In the genomic region with DNA sequence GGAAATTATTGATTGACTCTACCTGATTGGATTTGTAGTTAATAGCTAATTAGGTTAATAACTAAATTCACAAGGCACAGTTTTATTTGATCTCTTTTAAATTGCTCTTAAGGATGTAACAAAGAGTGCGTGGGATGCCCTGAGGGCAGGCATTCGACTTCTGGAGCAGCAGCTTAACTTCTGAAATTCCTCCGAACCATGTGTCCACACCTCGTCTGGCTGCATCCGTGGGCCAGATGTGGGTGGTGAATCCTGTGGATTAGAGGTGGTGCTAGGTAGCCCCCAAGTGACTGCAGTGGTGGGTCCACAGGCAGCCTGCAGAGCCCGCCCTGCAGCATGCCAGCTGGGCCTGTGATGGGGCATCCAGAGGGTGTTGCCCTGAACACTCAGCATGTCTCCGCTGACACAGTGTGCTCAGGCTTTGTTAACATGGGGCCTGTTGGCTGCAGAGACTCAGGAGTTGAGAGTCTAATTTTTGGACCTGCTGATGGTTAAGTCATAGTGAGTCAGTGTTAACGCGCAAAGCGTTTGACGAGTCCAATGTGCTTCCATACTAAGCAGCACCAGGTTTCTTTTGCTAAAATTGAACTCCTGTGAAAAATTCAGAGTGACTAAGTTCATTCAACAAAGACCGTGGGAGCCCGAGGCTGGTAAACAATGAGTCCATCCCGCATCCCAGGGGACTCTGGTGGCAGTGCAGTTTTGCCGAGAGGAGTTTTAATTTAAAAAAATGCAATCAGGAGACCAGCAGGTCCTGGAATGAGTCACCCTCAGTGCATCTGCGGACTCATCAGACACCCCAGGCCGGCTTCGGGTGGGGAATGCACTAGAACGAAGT, we compare ENCODE assay signal across 13 cellular contexts. TPM values are rescaled to one million over a fixed set of nuclear protein-coding genes. Genes with fewer than 3 reads are reported as not detected.
A peak's percentile ranks its signal among the peaks of the same experiment; 100 is the strongest.
DNase-seq lines count a peak whose midpoint lies in the region; ATAC-seq, FAIRE-seq and TF ChIP-seq lines count a peak whose summit lies in the region.
"Had no signal": no experiment of that assay in that cellular context is flagged by ENCODE, and none has a peak within 500 bp of the region (broad histone marks: within the 10 kb centered on the region; RNA-seq: fewer than 3 reads in every experiment).

No MANE protein-coding gene starts in this region.

- peak overlapping the region in 1 of 2 experiments; percentile 96 for H3K23ac ChIP-seq in mesenchymal stem cell (ENCODE audit: low read length in 2 of 2)

- ATAC-seq in HG03432 (IDR thresholded peaks at IDR 0.05; ENCODE audit: unreplicated experiment), result no peak
- ATAC-seq: left ventricle myocardium superior had no signal

- no peak for FAIRE-seq in small intestine (lab: Jason Lieb, UNC)
- FAIRE-seq: frontal cortex had no signal

- TF ChIP-seq CTCF in AG10803 (conservative IDR thresholded peaks at IDR 0.05; ENCODE audit: low read length) (no peak), astrocyte of the spinal cord (IDR thresholded peaks at IDR 0.05; ENCODE audit: low read depth, low read length) (no peak)

- H4K8ac ChIP-seq in mesenchymal stem cell (ENCODE audit: low read length), result no peak overlapping the region

- no peak overlapping the region for H3K14ac ChIP-seq in mesenchymal stem cell (ENCODE audit: low read length in 2 of 2)

- no peak overlapping the region for H2AK5ac ChIP-seq in mesenchymal stem cell (ENCODE audit: low read length, severe bottlenecking)

- in situ Hi-C loops in astrocyte of the spinal cord (cut with HindIII; ENCODE audit: low sequenced_read_pairs), result no loop called here

- peaks cover 59% of the 10 kb centered on the region for H3K36me3 ChIP-seq in HUES48 (ENCODE audit: control insufficient read depth, insufficient read depth, low read length)
- H3K36me3 ChIP-seq in mesenchymal stem cell (ENCODE audit: control insufficient read depth in 1 of 2, insufficient read depth in 2 of 2, low read depth in 1 of 2, low read length in 2 of 2), result peaks cover 52 to 63% of the 10 kb centered on the region in 2 experiments
- H3K36me3 ChIP-seq in small intestine (ENCODE audit: control insufficient read depth in 2 of 2, insufficient read depth in 2 of 2, low read length in 2 of 2), result peaks cover 0 to 8% of the 10 kb centered on the region in 2 donors

- no peak overlapping the region for H2AFZ ChIP-seq in mesenchymal stem cell (ENCODE audit: low read depth, low read length)

- H3K18ac ChIP-seq in mesenchymal stem cell (ENCODE audit: low read depth in 1 of 2, low read length in 2 of 2), result peak overlapping the region in 1 of 2 experiments; percentile 13

- H3K9me3 ChIP-seq in HUES48 (ENCODE audit: control insufficient read depth, insufficient read depth, low read length), result no peaks in the 10 kb centered on the region
- no peaks in the 10 kb centered on the region for H3K9me3 ChIP-seq in mesenchymal stem cell (ENCODE audit: control insufficient read depth, low read length)
- H3K9me3 ChIP-seq in small intestine (ENCODE audit: control insufficient read depth, low read depth), result no peaks in the 10 kb centered on the region
- H3K9me3 ChIP-seq: adrenal gland had no signal

- no peak overlapping the region for H2BK5ac ChIP-seq in mesenchymal stem cell (ENCODE audit: low read depth, low read length, poor library complexity, severe bottlenecking)

- WGBS in mesenchymal stem cell, result 42% methylated on average over 19 of the region's 19 CpGs
- 92 to 93% (median 93%) methylated on average over 19 of the region's 19 CpGs for WGBS in small intestine, 3 donors

- no peak overlapping the region for H3K4me2 ChIP-seq in mesenchymal stem cell (ENCODE audit: low read length, poor library complexity, severe bottlenecking)

- H3K27me3 ChIP-seq in HUES48 (ENCODE audit: control insufficient read depth, insufficient read depth, low read length), result peaks cover 24% of the 10 kb centered on the region
- H3K27me3 ChIP-seq in mesenchymal stem cell (ENCODE audit: control insufficient read depth in 1 of 2, insufficient read depth in 1 of 2, low read length in 2 of 2), result peaks cover 0 to 8% of the 10 kb centered on the region in 2 experiments
- H3K27me3 ChIP-seq in small intestine (ENCODE audit: control insufficient read depth in 2 of 2, insufficient read depth in 2 of 2, low read length in 2 of 2), result no peaks in the 10 kb centered on the region

- H3K4me1 ChIP-seq in HUES48 (ENCODE audit: control insufficient read depth, insufficient read depth, low read length) (no peaks in the 10 kb centered on the region), mesenchymal stem cell (ENCODE audit: control insufficient read depth, insufficient read depth, low read depth, low read length) (peaks cover 48% of the 10 kb centered on the region), small intestine (ENCODE audit: control insufficient read depth in 2 of 2, insufficient read depth in 1 of 2, low read depth in 1 of 2, low read length in 1 of 2) (no peaks in the 10 kb centered on the region)

- H3K27ac ChIP-seq in HUES48 (ENCODE audit: low read depth, low read length) (peak overlapping the region; percentile 55), mesenchymal stem cell (ENCODE audit: low read length, poor library complexity, severe bottlenecking) (peak overlapping the region; percentile 68), small intestine (ENCODE audit: low read depth in 1 of 2, low read length in 1 of 2) (no peak overlapping the region)
- H3K27ac ChIP-seq: adrenal gland had no signal

- no peak overlapping the region for H3K9ac ChIP-seq in HUES48 (ENCODE audit: low read depth, low read length)
- peak overlapping the region; percentile 39 for H3K9ac ChIP-seq in mesenchymal stem cell (ENCODE audit: low read length)

- DNase-seq in AG10803 (ENCODE audit: low read depth) (peak; percentile 89), astrocyte of the spinal cord (ENCODE audit: low read depth, low spot score) (peak; percentile 94), mesenchymal stem cell (peak; percentile 90), small intestine (no peak), KG1 (lab: John Stamatoyannopoulos, UW) (no peak), hippocampal formation (lab: John Stamatoyannopoulos, UW) (no peak)
- DNase-seq: adrenal gland; CD8-positive, alpha-beta memory T cell; left ventricle myocardium superior; NCI-H2227 treated with DMSO at 0.1 percent for 48 hours had no signal

- H3K79me1 ChIP-seq in mesenchymal stem cell (replicated peaks; ENCODE audit: low read length, poor library complexity, severe bottlenecking), result peaks cover 24% of the 10 kb centered on the region

- no peak overlapping the region for H3K4ac ChIP-seq in mesenchymal stem cell (ENCODE audit: low read depth in 1 of 2, low read length in 2 of 2)

- H2BK12ac ChIP-seq in mesenchymal stem cell (ENCODE audit: low read length in 2 of 2), result no peak overlapping the region

- H3K4me3 ChIP-seq in AG10803 (ENCODE audit: low read length) (no peak overlapping the region), HUES48 (ENCODE audit: low read depth, low read length) (no peak overlapping the region), astrocyte of the spinal cord (ENCODE audit: low read depth, low read length) (no peak overlapping the region), mesenchymal stem cell (ENCODE audit: insufficient read depth in 1 of 2, low read depth in 1 of 2, low read length in 2 of 2) (no peak overlapping the region), small intestine (ENCODE audit: low read depth in 1 of 2, low read length in 2 of 2) (no peak overlapping the region)
- H3K4me3 ChIP-seq: adrenal gland had no signal

- no peak overlapping the region for H2BK15ac ChIP-seq in mesenchymal stem cell (ENCODE audit: low read depth, poor library complexity, severe bottlenecking)

- no peak overlapping the region for H4K91ac ChIP-seq in mesenchymal stem cell (ENCODE audit: low read length)

- H2BK120ac ChIP-seq in mesenchymal stem cell (ENCODE audit: low read depth, low read length), result peak overlapping the region; percentile 24

RNA-seq across cellular contexts. Expression of gene NPB, which starts 3.8 kb away (rescaled TPM):
- polyA plus RNA-seq in mesenchymal stem cell (2013, experiment 1 of 2), result 0.68 TPM
- 1.1 TPM for polyA plus RNA-seq in mesenchymal stem cell (2013, experiment 2 of 2)
- polyA plus RNA-seq in small intestine, result 1 to 10 TPM in 1 of 3 donors, under 1 TPM in 2; 0.54 to 1.8 (median 0.64) TPM
- polyA plus RNA-seq: CD8-positive, alpha-beta memory T cell had no signal

RNA-seq across cellular contexts. Expression of gene ANAPC11, which starts 6.7 kb away (rescaled TPM):
- polyA plus RNA-seq in mesenchymal stem cell (2013, experiment 1 of 2), result 263 TPM
- polyA plus RNA-seq in mesenchymal stem cell (2013, experiment 2 of 2), result 272 TPM
- 100 to 1,000 TPM; 161 to 240 (median 212) TPM for polyA plus RNA-seq in small intestine

RNA-seq across cellular contexts. Expression of gene ALYREF, which starts 6.9 kb away (rescaled TPM):
- polyA plus RNA-seq in mesenchymal stem cell (2013, experiment 1 of 2), result 44.0 TPM
- 42.6 TPM for polyA plus RNA-seq in mesenchymal stem cell (2013, experiment 2 of 2)
- 10 to 100 TPM; 22.8 to 86.7 (median 26.7) TPM for polyA plus RNA-seq in small intestine

RNA-seq across cellular contexts. Expression of gene PCYT2, which starts 13.0 kb away (rescaled TPM):
- polyA plus RNA-seq in mesenchymal stem cell (2013, experiment 1 of 2), result 50.1 TPM
- polyA plus RNA-seq in mesenchymal stem cell (2013, experiment 2 of 2), result 48.6 TPM
- 100 to 1,000 TPM; 111 to 303 (median 237) TPM for polyA plus RNA-seq in small intestine

RNA-seq across cellular contexts. Expression of gene SIRT7, which starts 19.7 kb away (rescaled TPM):
- polyA plus RNA-seq in mesenchymal stem cell (2013, experiment 1 of 2), result 9.5 TPM
- polyA plus RNA-seq in mesenchymal stem cell (2013, experiment 2 of 2), result 8.5 TPM
- 100 to 1,000 TPM in 1 of 3 donors, 10 to 100 TPM in 2; 33.8 to 129 (median 87.0) TPM for polyA plus RNA-seq in small intestine

Comparison
In these comparisons a context has a peak if more than half of its experiments do, and no peak if none do; other contexts are left out.
1. DNase-seq: peak in AG10803 (single experiment), astrocyte of the spinal cord (single experiment) and mesenchymal stem cell (single experiment); none in small intestine (single experiment), KG1 (single experiment) and hippocampal formation (0 of 2).
2. H3K27ac ChIP-seq: peak in HUES48 (single experiment) and mesenchymal stem cell (single experiment); none in small intestine (0 of 2).